Comparison of ENCODE assay signal across 8 cellular contexts in the genomic region with DNA sequence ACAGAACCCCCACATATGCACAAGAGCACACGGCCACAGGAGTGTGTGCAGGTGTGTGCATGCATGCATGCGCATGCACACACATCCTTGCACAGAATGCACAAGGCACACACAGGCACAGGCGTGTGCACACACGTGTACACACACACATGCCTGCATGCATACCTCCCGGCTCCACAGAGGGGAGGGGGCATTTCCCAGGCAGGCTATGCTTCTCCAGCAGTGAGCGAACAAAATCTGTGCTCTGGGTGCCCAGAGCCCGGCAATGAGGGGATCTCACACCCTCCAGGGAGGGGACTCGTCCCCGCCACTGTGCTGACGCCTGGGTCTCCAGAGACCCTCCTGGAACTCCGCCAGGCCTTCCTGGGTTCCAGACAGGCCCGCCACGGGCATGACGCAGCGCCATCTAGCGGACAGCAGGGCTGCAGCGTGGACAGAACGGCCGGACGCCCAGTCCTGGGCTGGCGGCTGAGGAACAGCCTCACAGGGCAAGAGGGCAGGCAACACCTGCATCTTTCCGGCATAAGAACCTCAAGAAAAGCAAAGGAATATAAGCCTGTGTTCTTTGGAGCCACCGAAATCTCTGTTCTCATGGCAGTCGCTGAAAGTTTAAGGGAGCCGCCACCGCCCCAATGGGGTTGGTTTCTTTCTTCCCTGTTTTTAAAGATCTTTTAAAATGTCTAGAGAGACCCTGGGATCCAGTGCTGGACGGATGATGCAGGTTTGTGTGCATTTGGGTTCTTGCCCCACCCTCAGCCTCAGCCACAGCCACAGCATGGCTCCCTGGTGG.
DNase-seq lines count a peak whose midpoint lies in the region; ATAC-seq and TF ChIP-seq lines count a peak whose summit lies in the region.

No MANE protein-coding gene starts in this region.

- TF ChIP-seq CTCF in CD4-positive, alpha-beta T cell (IDR thresholded peaks at IDR 0.05) = peak; percentile 73
- TF ChIP-seq CTCF in RWPE1 (conservative IDR thresholded peaks at IDR 0.05; ENCODE audit: low read depth) = peak; percentile 99

- no peak overlapping the region for H3K4me3 Mint-ChIP-seq in CD4-positive, alpha-beta T cell

- peaks cover 10% of the 10 kb centered on the region for H3K27me3 Mint-ChIP-seq in CD4-positive, alpha-beta T cell

- no peak overlapping the region for H3K27ac Mint-ChIP-seq in CD4-positive, alpha-beta T cell

- H3K9ac ChIP-seq in adipocyte (ENCODE audit: low read length) = no peak overlapping the region

- no peaks in the 10 kb centered on the region for H3K36me3 ChIP-seq in adipocyte (ENCODE audit: control insufficient read depth, insufficient read depth, low read length, severe bottlenecking)
- H3K36me3 ChIP-seq in iPS DF 6.9 (ENCODE audit: control insufficient read depth, insufficient read depth, low read length) = no peaks in the 10 kb centered on the region

- no peak overlapping the region for H3K4me3 ChIP-seq in adipocyte (ENCODE audit: low read length)
- no peak overlapping the region for H3K4me3 ChIP-seq in iPS DF 6.9 (ENCODE audit: low read length)

- intact Hi-C loops in CD4-positive, alpha-beta T cell (cut with DNase I, micrococcal nuclease) = loop anchor here (1.0 to 10.0 kb wide), 3 partner anchors 895 to 1169 kb away; no protein-coding TSS in a partner anchor

- no CpG with 5 or more reads among the region's 27 CpGs for WGBS in iPS DF 6.9 (ENCODE audit: insufficient coverage, insufficient read length)

- POLR2A ChIA-PET in CD4-positive, alpha-beta T cell (lab: Charles Lee) = no interaction called here
- POLR2A ChIA-PET in RWPE1 (lab: Yijun Ruan, JAX; ENCODE audit: low non-redundant PET) = no interaction called here

- H3K9me3 Mint-ChIP-seq in CD4-positive, alpha-beta T cell = no peaks in the 10 kb centered on the region

- no peak for ATAC-seq in CD4-positive, alpha-beta T cell (ENCODE audit: poor library complexity)
- ATAC-seq in HG02870 (IDR thresholded peaks at IDR 0.05; ENCODE audit: unreplicated experiment) (no peak), GM18861 (IDR thresholded peaks at IDR 0.05; ENCODE audit: unreplicated experiment) (no peak)

- H3K4me1 Mint-ChIP-seq in CD4-positive, alpha-beta T cell (ENCODE audit: low read depth) = no peaks in the 10 kb centered on the region

- H3K9me3 ChIP-seq in CD4-positive, alpha-beta T cell (ENCODE audit: control insufficient read depth, low read length) = no peaks in the 10 kb centered on the region
- H3K9me3 ChIP-seq in adipocyte (ENCODE audit: control insufficient read depth, low read length) (no peaks in the 10 kb centered on the region), iPS DF 6.9 (ENCODE audit: control insufficient read depth, insufficient read depth, low read length) (no peaks in the 10 kb centered on the region)

- no peak overlapping the region for H3K27ac ChIP-seq in CD4-positive, alpha-beta T cell (ENCODE audit: low read depth, low read length)
- H3K27ac ChIP-seq in RWPE1 = no peak overlapping the region
- H3K27ac ChIP-seq in iPS DF 6.9 (ENCODE audit: low read length) = no peak overlapping the region

- peaks cover 6% of the 10 kb centered on the region for H3K27me3 ChIP-seq in CD4-positive, alpha-beta T cell (ENCODE audit: control insufficient read depth, insufficient read depth, low read length)
- peaks cover 72% of the 10 kb centered on the region for H3K27me3 ChIP-seq in adipocyte (replicated peaks; ENCODE audit: control insufficient read depth, insufficient read depth, low read length)
- H3K27me3 ChIP-seq in iPS DF 6.9 (ENCODE audit: control insufficient read depth, insufficient read depth, low read length) = no peaks in the 10 kb centered on the region

- no peaks in the 10 kb centered on the region for H3K4me1 ChIP-seq in adipocyte (ENCODE audit: control insufficient read depth, insufficient read depth, low read length)
- peaks cover 11% of the 10 kb centered on the region for H3K4me1 ChIP-seq in iPS DF 6.9 (ENCODE audit: control insufficient read depth, insufficient read depth, low read length)

- CTCF ChIA-PET in CD4-positive, alpha-beta T cell (lab: Charles Lee) = no interaction called here
- CTCF ChIA-PET in RWPE1 (lab: Yijun Ruan, JAX) = interaction anchor here (0.7 to 3.4 kb wide), 3 partner anchors 10 to 997 kb away, joined by 3 to 13 read pairs (median 5); no protein-coding TSS in a partner anchor

- peak; percentile 13 to 52 (median 22) for DNase-seq in CD4-positive, alpha-beta T cell
- peak; percentile 57 for DNase-seq in HK-2 (ENCODE audit: unreplicated experiment)
- DNase-seq in RWPE1 (ENCODE audit: low spot score) = peak; percentile 75
- peak; percentile 63 for DNase-seq in adipocyte (ENCODE audit: low read depth)
- peak; percentile 63 for DNase-seq in iPS DF 6.9 (ENCODE audit: low read depth, low spot score)
- DNase-seq in stimulated activated CD4-positive, alpha-beta T cell treated with anti-CD3 and anti-CD28 coated beads, Interleukin-1b, Interleukin-23, amount 100 ng/mL, for 24 hours (ENCODE audit: low read depth in 4 of 4, low spot score in 1 of 4) = peak; percentile 14 to 31 (median 30)

- no peaks in the 10 kb centered on the region for H3K36me3 Mint-ChIP-seq in CD4-positive, alpha-beta T cell (ENCODE audit: low read depth)

Comparison
In these comparisons a context has a peak if more than half of its experiments do, and no peak if none do; other contexts are left out.
1. DNase-seq: peak in every context shown above with its lines; median percentile 75 in RWPE1; 63 in adipocyte; 63 in iPS DF 6.9; 57 in HK-2; 30 in stimulated activated CD4-positive, alpha-beta T cell treated with anti-CD3 and anti-CD28 coated beads, Interleukin-1b, Interleukin-23, amount 100 ng/mL, for 24 hours; 22 in CD4-positive, alpha-beta T cell.